Comparison of ENCODE assay signal across 15 cellular contexts in the genomic region with DNA sequence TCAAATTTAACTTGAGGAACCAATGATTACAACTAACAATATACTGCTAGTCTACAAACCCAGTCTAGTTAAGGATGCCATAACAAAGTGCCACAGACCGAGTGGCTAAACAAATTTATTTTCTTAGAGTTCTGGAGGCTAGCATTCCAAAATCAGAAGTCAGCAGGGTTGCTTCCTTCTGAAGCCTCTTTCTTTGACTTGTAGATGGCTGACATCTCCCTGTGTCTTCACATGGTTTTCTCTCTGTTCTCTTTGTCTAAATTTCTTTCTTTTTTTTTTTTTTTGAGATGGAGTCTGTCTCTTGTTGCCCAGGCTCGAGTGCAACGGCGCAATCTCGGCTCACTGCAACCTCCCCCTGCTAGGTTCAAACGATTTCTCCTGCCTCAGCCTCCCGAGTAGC.
"Had no signal": no experiment of that assay in that cellular context is flagged by ENCODE, and none has a peak within 500 bp of the region (broad histone marks: within the 10 kb centered on the region; RNA-seq: fewer than 3 reads in every experiment).

No MANE protein-coding gene starts in this region.

- H3K4me3 ChIP-seq: esophagus muscularis mucosa had no signal

- H3K36me3 ChIP-seq: esophagus muscularis mucosa had no signal

- ATAC-seq: activated T-cell treated with anti-CD3 and anti-CD28 coated beads, Interleukin-2, amount 50 U/mL, for 4 hours; left lobe of liver; natural killer cell treated with Interleukin-12 subunit alpha and Interleukin-12 subunit beta and Interleukin-15 and Interleukin-18, amount 100 ng/mL, for 72 hours; stimulated activated naive CD8-positive, alpha-beta T cell treated with anti-CD3 and anti-CD28 coated beads, Interleukin-15, Interleukin-2, amounts not matched to agents 100 U/mL and 50 U/mL, for 24 hours had no signal

- H3K36me3 Mint-ChIP-seq: natural killer cell treated with Interleukin-12 subunit alpha and Interleukin-12 subunit beta and Interleukin-15 and Interleukin-18, amount 100 ng/mL, for 72 hours had no signal

- FAIRE-seq: endometrium had no signal

- H3K4me3 Mint-ChIP-seq: activated CD4-positive, alpha-beta memory T cell treated with anti-CD3 and anti-CD28 coated beads for 36 hours; activated naive CD8-positive, alpha-beta T cell treated with anti-CD3 and anti-CD28 coated beads for 36 hours; activated T-cell treated with anti-CD3 and anti-CD28 coated beads, Interleukin-2, amount 50 U/mL, for 4 hours; natural killer cell treated with Interleukin-12 subunit alpha and Interleukin-12 subunit beta and Interleukin-15 and Interleukin-18, amount 100 ng/mL, for 72 hours had no signal

- H3K9me3 Mint-ChIP-seq: activated naive CD8-positive, alpha-beta T cell treated with anti-CD3 and anti-CD28 coated beads for 36 hours; activated T-cell treated with anti-CD3 and anti-CD28 coated beads, Interleukin-2, amount 50 U/mL, for 4 hours; natural killer cell treated with Interleukin-12 subunit alpha and Interleukin-12 subunit beta and Interleukin-15 and Interleukin-18, amount 100 ng/mL, for 72 hours had no signal

- DNase-seq: activated CD4-positive, alpha-beta memory T cell treated with anti-CD3 and anti-CD28 coated beads for 36 hours; activated effector memory CD4-positive, alpha-beta T cell treated with anti-CD3 and anti-CD28 coated beads, Interleukin-2, amount 50 U/mL, for 16 hours; activated naive CD8-positive, alpha-beta T cell treated with anti-CD3 and anti-CD28 coated beads for 36 hours; activated T-cell treated with anti-CD3 and anti-CD28 coated beads, Interleukin-2, amount 50 U/mL, for 4 hours; anterior cingulate cortex; foreskin fibroblast; glutamatergic neuron; islet precursor cell; stimulated activated CD4-positive, alpha-beta T cell treated with anti-CD3 and anti-CD28 coated beads, Interleukin-12 subunit alpha, Interleukin-12 subunit beta, amount 100 ng/mL, for 4 hours; stimulated activated naive CD8-positive, alpha-beta T cell treated with anti-CD3 and anti-CD28 coated beads, Interleukin-15, Interleukin-2, amounts not matched to agents 100 U/mL and 50 U/mL, for 24 hours; T1000 had no signal

- H3K27ac ChIP-seq: esophagus muscularis mucosa had no signal

- H3K9me3 ChIP-seq: esophagus muscularis mucosa had no signal

- H3K27me3 ChIP-seq: esophagus muscularis mucosa had no signal

- H3K27ac Mint-ChIP-seq: activated CD4-positive, alpha-beta memory T cell treated with anti-CD3 and anti-CD28 coated beads for 36 hours; activated naive CD8-positive, alpha-beta T cell treated with anti-CD3 and anti-CD28 coated beads for 36 hours; natural killer cell treated with Interleukin-12 subunit alpha and Interleukin-12 subunit beta and Interleukin-15 and Interleukin-18, amount 100 ng/mL, for 72 hours had no signal

- H3K27me3 Mint-ChIP-seq: activated CD4-positive, alpha-beta memory T cell treated with anti-CD3 and anti-CD28 coated beads for 36 hours; activated naive CD8-positive, alpha-beta T cell treated with anti-CD3 and anti-CD28 coated beads for 36 hours; natural killer cell treated with Interleukin-12 subunit alpha and Interleukin-12 subunit beta and Interleukin-15 and Interleukin-18, amount 100 ng/mL, for 72 hours had no signal
